ENCODE assay signal across 1 cellular context in the genomic region with DNA sequence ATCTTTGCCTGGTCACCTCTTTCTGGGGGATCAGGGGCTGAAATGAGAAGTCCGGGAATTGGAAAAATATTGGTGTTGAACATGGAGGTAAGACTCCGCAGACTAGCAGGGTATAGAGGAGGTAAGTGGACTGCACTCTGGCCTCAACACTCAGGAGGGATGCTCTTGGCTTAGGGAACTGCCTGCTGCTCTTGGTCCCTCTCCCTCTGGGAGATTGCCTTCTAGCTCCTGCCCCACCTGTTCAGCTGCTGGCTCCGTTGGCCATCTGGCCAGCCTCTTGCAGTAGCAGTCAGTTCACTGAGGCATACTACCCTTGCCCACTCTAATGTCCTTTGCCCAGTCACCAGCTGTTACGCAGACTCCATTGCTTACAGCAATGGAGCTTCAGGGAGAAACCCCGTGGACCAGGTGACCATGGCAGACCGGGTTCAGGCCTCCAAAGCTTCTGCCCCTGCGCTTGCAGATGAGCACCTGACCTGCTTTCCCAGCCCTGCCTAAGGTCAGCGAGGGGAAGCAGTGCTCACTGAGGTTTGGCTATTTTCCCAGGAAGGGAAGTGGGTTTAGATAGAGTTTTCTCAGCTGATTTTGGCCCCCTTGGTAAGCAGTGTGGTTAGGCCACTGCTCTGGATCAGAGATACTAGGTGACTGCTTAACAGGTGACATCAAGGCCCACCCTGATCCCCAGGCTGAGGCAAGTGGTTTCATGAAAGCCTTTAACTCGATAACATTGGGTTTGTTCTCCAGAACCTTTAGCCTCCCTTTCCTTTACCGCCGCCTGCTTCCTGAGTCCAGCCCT.
TF ChIP-seq lines count a peak whose summit lies in the region.

No MANE protein-coding gene starts in this region.

TF ChIP-seq in endothelial cell of umbilical vein, 7 proteins besides CTCF, POLR2A, EP300 and RAD21:
- TF ChIP-seq MYC (IDR thresholded peaks at IDR 0.05; ENCODE audit: low read depth, low read length) (no peak), POLR2AphosphoS5 (IDR thresholded peaks at IDR 0.05; ENCODE audit: insufficient read depth, low read depth, low read length) (no peak), GATA2 (IDR thresholded peaks at IDR 0.05; ENCODE audit: insufficient read depth, insufficient read length, low read depth, low read length) (no peak), MAX (IDR thresholded peaks at IDR 0.05; ENCODE audit: insufficient read depth, insufficient read length) (no peak), EZH2 (IDR thresholded peaks at IDR 0.05; ENCODE audit: borderline replicate concordance, low read depth, low read length, severe bottlenecking) (no peak), JUN (IDR thresholded peaks at IDR 0.05; ENCODE audit: borderline replicate concordance, insufficient read depth, insufficient read length, low read depth) (no peak), FOS (IDR thresholded peaks at IDR 0.05; ENCODE audit: borderline replicate concordance, insufficient read depth, low read length) (no peak)
